Comparison of ENCODE assay signal across 9 cellular contexts in genomic region chr6:90088009-90088408, GRCh38.
DNase-seq lines count a peak whose midpoint lies in the region; ATAC-seq and TF ChIP-seq lines count a peak whose summit lies in the region.
"Had no signal": no experiment of that assay in that cellular context is flagged by ENCODE, and none has a peak within 500 bp of the region (broad histone marks: within the 10 kb centered on the region; RNA-seq: fewer than 3 reads in every experiment).

No MANE protein-coding gene starts in this region.

- no peaks in the 10 kb centered on the region for H3K27me3 ChIP-seq in foreskin keratinocyte

- H3K4me1 ChIP-seq in foreskin keratinocyte = peaks cover 29% of the 10 kb centered on the region

- no peak for TF ChIP-seq CTCF in foreskin keratinocyte (conservative IDR thresholded peaks at IDR 0.05)

- peak overlapping the region; percentile 91 for H3K27ac ChIP-seq in foreskin keratinocyte

- ATAC-seq in foreskin keratinocyte (peak; percentile 80), HG02870 (IDR thresholded peaks at IDR 0.05; ENCODE audit: unreplicated experiment) (no peak)

- DNase-seq in A172 (ENCODE audit: low spot score) (peak; percentile 37), EL (peak; percentile 51), SW480 (ENCODE audit: low spot score) (peak; percentile 45), foreskin keratinocyte (peak; percentile 95 to 98), SHP77 treated with DMSO at 0.1 percent for 48 hours (lab: John Stamatoyannopoulos, UW) (no peak), NCI-H1105 treated with DMSO at 0.1 percent for 48 hours (lab: John Stamatoyannopoulos, UW) (no peak)
- no peak for DNase-seq in activated CD8-positive, alpha-beta memory T cell treated with anti-CD3 and anti-CD28 coated beads for 24 hours
- DNase-seq: T-helper 2 cell had no signal

Comparison
In these comparisons a context has a peak if more than half of its experiments do, and no peak if none do; other contexts are left out.
1. DNase-seq: peak in A172 (single experiment), EL (single experiment), SW480 (single experiment) and foreskin keratinocyte (2 of 2); none in SHP77 treated with DMSO at 0.1 percent for 48 hours (single experiment), NCI-H1105 treated with DMSO at 0.1 percent for 48 hours (single experiment) and activated CD8-positive, alpha-beta memory T cell treated with anti-CD3 and anti-CD28 coated beads for 24 hours (single experiment).